ENCODE assay signal across 23 cellular contexts in genomic region chr3:17755836-17756235, GRCh38. TPM values are rescaled to one million over a fixed set of nuclear protein-coding genes. Genes with fewer than 3 reads are reported as not detected.
A peak's percentile ranks its signal among the peaks of the same experiment; 100 is the strongest.
DNase-seq lines count a peak whose midpoint lies in the region; ATAC-seq and TF ChIP-seq lines count a peak whose summit lies in the region.
"Had no signal": no experiment of that assay in that cellular context is flagged by ENCODE, and none has a peak within 500 bp of the region (broad histone marks: within the 10 kb centered on the region; RNA-seq: fewer than 3 reads in every experiment).

No MANE protein-coding gene starts in this region.

- intact Hi-C loops in testis (cut with DNase I; ENCODE audit: low total_unique reads) = no loop called here

- peaks cover 21% of the 10 kb centered on the region for H3K27me3 Mint-ChIP-seq in activated CD4-positive, alpha-beta T cell treated with anti-CD3 and anti-CD28 coated beads, Interleukin-2, amount 10 ng/mL, durations not matched to agents 7 days and 5 days
- H3K27me3 Mint-ChIP-seq: central memory CD8-positive, alpha-beta T cell; stimulated activated memory B cell treated with anti-CD40 and anti-IgM and Interleukin-4, amounts not matched to agents 10 μg/mL and 1 μg/mL and 100 μg/mL, for 72 hours had no signal

- POLR2A ChIA-PET in activated CD4-positive, alpha-beta T cell treated with anti-CD3 and anti-CD28 coated beads, Interleukin-2, amount 10 ng/mL, durations not matched to agents 7 days and 5 days (lab: Charles Lee) = no interaction called here

- peaks cover 14% of the 10 kb centered on the region for H3K4me1 Mint-ChIP-seq in activated CD4-positive, alpha-beta T cell treated with anti-CD3 and anti-CD28 coated beads, Interleukin-2, amount 10 ng/mL, durations not matched to agents 7 days and 5 days
- H3K4me1 Mint-ChIP-seq: nephron progenitor cell had no signal

- H3K4me3 ChIP-seq in testis = no peak overlapping the region
- H3K4me3 ChIP-seq: SJSA1 had no signal

- no peaks in the 10 kb centered on the region for H3K36me3 ChIP-seq in testis (ENCODE audit: low read depth, missing control alignments)
- H3K36me3 ChIP-seq: BE2C, SJSA1 had no signal

- no peaks in the 10 kb centered on the region for H3K9me3 Mint-ChIP-seq in activated CD4-positive, alpha-beta T cell treated with anti-CD3 and anti-CD28 coated beads, Interleukin-2, amount 10 ng/mL, durations not matched to agents 7 days and 5 days
- H3K9me3 Mint-ChIP-seq: central memory CD8-positive, alpha-beta T cell; nephron progenitor cell; stimulated activated memory B cell treated with anti-CD40 and anti-IgM and Interleukin-4, amounts not matched to agents 10 μg/mL and 1 μg/mL and 100 μg/mL, for 72 hours; T-helper 2 cell treated with Interferon-gamma antibody and Interleukin-4, amounts not matched to agents 5 μg/mL and 100 μg/mL, for 36 hours had no signal

- CTCF ChIA-PET in activated CD4-positive, alpha-beta T cell treated with anti-CD3 and anti-CD28 coated beads, Interleukin-2, amount 10 ng/mL, durations not matched to agents 7 days and 5 days (lab: Charles Lee) = no interaction called here

- no peaks in the 10 kb centered on the region for H3K36me3 Mint-ChIP-seq in activated CD4-positive, alpha-beta T cell treated with anti-CD3 and anti-CD28 coated beads, Interleukin-2, amount 10 ng/mL, durations not matched to agents 7 days and 5 days (ENCODE audit: low read depth)
- H3K36me3 Mint-ChIP-seq: stimulated activated memory B cell treated with anti-CD40 and anti-IgM and Interleukin-4, amounts not matched to agents 10 μg/mL and 1 μg/mL and 100 μg/mL, for 72 hours had no signal

- no peak overlapping the region for H3K4me3 Mint-ChIP-seq in activated CD4-positive, alpha-beta T cell treated with anti-CD3 and anti-CD28 coated beads, Interleukin-2, amount 10 ng/mL, durations not matched to agents 7 days and 5 days
- H3K4me3 Mint-ChIP-seq: central memory CD8-positive, alpha-beta T cell; nephron progenitor cell; stimulated activated memory B cell treated with anti-CD40 and anti-IgM and Interleukin-4, amounts not matched to agents 10 μg/mL and 1 μg/mL and 100 μg/mL, for 72 hours; T-helper 2 cell treated with Interferon-gamma antibody and Interleukin-4, amounts not matched to agents 5 μg/mL and 100 μg/mL, for 36 hours had no signal

- H3K27ac ChIP-seq in foreskin keratinocyte = no peak overlapping the region
- H3K27ac ChIP-seq in testis = no peak overlapping the region
- H3K27ac ChIP-seq: 22Rv1, SJSA1 had no signal

- TF ChIP-seq POLR2A in testis (IDR thresholded peaks at IDR 0.05) = no peak

- WGBS in testis, 2 donors = 90 to 95% methylated on average over 1 of the region's 1 CpG

- TF ChIP-seq CTCF in foreskin keratinocyte (conservative IDR thresholded peaks at IDR 0.05) (no peak), testis (IDR thresholded peaks at IDR 0.05) (no peak)

- H3K9me3 ChIP-seq in testis = no peaks in the 10 kb centered on the region
- H3K9me3 ChIP-seq: BE2C, SJSA1 had no signal

- H3K4me1 ChIP-seq in foreskin keratinocyte (peaks cover 17% of the 10 kb centered on the region), testis (no peaks in the 10 kb centered on the region)
- H3K4me1 ChIP-seq: BE2C, SJSA1 had no signal

- ATAC-seq in HG02623 (IDR thresholded peaks at IDR 0.05; ENCODE audit: unreplicated experiment) = peak; percentile 58
- peak; percentile 40 for ATAC-seq in HG03558 (IDR thresholded peaks at IDR 0.05; ENCODE audit: extremely low read depth, unreplicated experiment)
- peak; percentile 89 for ATAC-seq in foreskin keratinocyte
- ATAC-seq: HepG2; stimulated activated memory B cell treated with anti-CD40 and anti-IgM and Interleukin-4, amounts not matched to agents 10 μg/mL and 1 μg/mL and 100 μg/mL, for 72 hours had no signal

- peak; percentile 26 for DNase-seq in activated CD4-positive, alpha-beta T cell treated with anti-CD3 and anti-CD28 coated beads, Interleukin-2, amount 10 ng/mL, durations not matched to agents 7 days and 5 days
- no peak for DNase-seq in activated CD4-positive, alpha-beta T cell treated with anti-CD3 and anti-CD28 coated beads, Interleukin-2, amount 50 U/mL, for 1 hour
- peak; percentile 93 to 95 for DNase-seq in foreskin keratinocyte
- no peak for DNase-seq in testis
- DNase-seq in NCI-H524 treated with DMSO at 0.1 percent for 48 hours (lab: John Stamatoyannopoulos, UW) = no peak
- DNase-seq in OCI-M2 (lab: John Stamatoyannopoulos, UW; ENCODE audit: unreplicated experiment) = no peak
- DNase-seq: activated CD4-positive, CD25-positive, alpha-beta regulatory T cell; BE2C; effector CD4-positive, alpha-beta T cell; mesenchymal stem cell; NCI-H2029; NCI-H510A treated with DMSO at 0.1 percent for 48 hours; nephron progenitor cell; stimulated activated CD4-positive, alpha-beta T cell treated with anti-CD3 and anti-CD28 coated beads, Interleukin-12 subunit alpha, Interleukin-12 subunit beta, amount 100 ng/mL, for 4 hours; trophoblast cell had no signal

- H3K27ac Mint-ChIP-seq in activated CD4-positive, alpha-beta T cell treated with anti-CD3 and anti-CD28 coated beads, Interleukin-2, amount 10 ng/mL, durations not matched to agents 7 days and 5 days = no peak overlapping the region
- H3K27ac Mint-ChIP-seq: nephron progenitor cell; stimulated activated memory B cell treated with anti-CD40 and anti-IgM and Interleukin-4, amounts not matched to agents 10 μg/mL and 1 μg/mL and 100 μg/mL, for 72 hours; T-helper 2 cell treated with Interferon-gamma antibody and Interleukin-4, amounts not matched to agents 5 μg/mL and 100 μg/mL, for 36 hours had no signal

- H3K27me3 ChIP-seq in foreskin keratinocyte = no peaks in the 10 kb centered on the region
- H3K27me3 ChIP-seq in testis = no peaks in the 10 kb centered on the region
- H3K27me3 ChIP-seq: BE2C, SJSA1 had no signal

RNA-seq across cellular contexts. Expression of gene TBC1D5, which starts 13.4 kb away (rescaled TPM):
- total RNA-seq in activated CD4-positive, alpha-beta T cell treated with anti-CD3 and anti-CD28 coated beads, Interleukin-2, amount 10 ng/mL, durations not matched to agents 7 days and 5 days = 10 to 100 TPM; 48.4 to 55.2 TPM
- total RNA-seq in foreskin keratinocyte = 43.8 and 46.3 TPM in 2 replicates
- 6.5 and 7.5 TPM in 2 replicates for polyA plus RNA-seq in foreskin keratinocyte
- total RNA-seq in testis = 10 to 100 TPM; 95.4 to 98.1 TPM
- polyA plus RNA-seq in testis (ENCODE audit: insufficient read depth, low read depth, low replicate concordance) = 47.8 TPM

Comparison
In these comparisons a context has a peak if more than half of its experiments do, and no peak if none do; other contexts are left out.
1. DNase-seq: peak in activated CD4-positive, alpha-beta T cell treated with anti-CD3 and anti-CD28 coated beads, Interleukin-2, amount 10 ng/mL, durations not matched to agents 7 days and 5 days (single experiment) and foreskin keratinocyte (2 of 2); none in activated CD4-positive, alpha-beta T cell treated with anti-CD3 and anti-CD28 coated beads, Interleukin-2, amount 50 U/mL, for 1 hour (single experiment), testis (single experiment), NCI-H524 treated with DMSO at 0.1 percent for 48 hours (single experiment) and OCI-M2 (single experiment).
2. Peak in every context shown above with its lines, with median percentiles within 50 percentile points of each other: ATAC-seq.